Comparison of ENCODE assay signal across 8 cellular contexts in the genomic region with DNA sequence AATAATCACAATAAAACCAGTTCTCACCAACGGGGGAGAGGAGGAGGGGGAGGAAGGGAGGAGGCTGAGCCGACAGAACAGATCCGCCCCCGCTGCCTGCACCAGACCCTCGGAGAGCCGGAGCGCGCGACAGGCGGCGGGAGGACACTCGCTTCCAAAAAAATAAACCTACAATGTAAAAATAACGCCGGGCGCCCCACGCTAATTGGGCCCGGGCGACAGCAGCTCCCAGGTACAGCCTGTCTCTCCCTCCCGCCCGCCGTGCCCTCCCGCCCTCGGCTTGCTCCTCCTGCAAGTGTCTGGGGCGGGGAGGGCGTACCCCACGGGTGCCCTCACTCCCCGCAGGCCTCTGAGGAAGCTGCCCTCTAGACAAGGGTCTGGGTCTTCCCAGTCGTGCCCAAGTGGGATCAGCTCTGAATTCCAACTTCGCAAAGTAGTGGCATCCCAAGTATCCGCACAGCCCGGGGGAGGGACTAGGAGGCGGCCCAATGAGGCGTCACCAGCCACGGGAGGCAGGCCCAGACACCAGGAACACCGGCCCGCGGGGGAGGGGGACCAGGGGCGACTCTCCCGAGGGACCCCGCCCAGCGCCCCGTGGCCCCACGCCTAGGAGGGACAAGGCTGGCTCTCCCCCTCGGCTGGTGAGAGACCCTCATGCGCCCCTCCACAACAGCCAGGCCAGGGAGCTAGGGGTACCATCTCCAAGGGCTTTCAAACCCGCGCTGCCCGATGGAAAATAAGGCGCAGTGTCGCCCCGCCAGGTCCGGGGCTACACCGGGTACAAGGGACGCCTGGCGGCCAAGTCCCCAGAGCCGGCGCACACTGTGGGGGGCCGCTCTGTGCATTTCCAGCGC.
DNase-seq lines count a peak whose midpoint lies in the region; ATAC-seq and TF ChIP-seq lines count a peak whose summit lies in the region.

No MANE protein-coding gene starts in this region.

- ATAC-seq in GM18868 (IDR thresholded peaks at IDR 0.05; ENCODE audit: unreplicated experiment) (peak; percentile 25), HG03175 (IDR thresholded peaks at IDR 0.05; ENCODE audit: unreplicated experiment) (peak; percentile 35)
- ATAC-seq in effector memory CD8-positive, alpha-beta T cell (replicated peaks) = peak; percentile 50

- H3K27ac Mint-ChIP-seq in effector memory CD8-positive, alpha-beta T cell = peak overlapping the region; percentile 83 to 90

- H3K4me3 Mint-ChIP-seq in effector memory CD8-positive, alpha-beta T cell = peak overlapping the region; percentile 88 to 89

- no peaks in the 10 kb centered on the region for H3K9me3 Mint-ChIP-seq in effector memory CD8-positive, alpha-beta T cell

- H3K27me3 Mint-ChIP-seq in effector memory CD8-positive, alpha-beta T cell = no peaks in the 10 kb centered on the region

- DNase-seq in AG09309 (ENCODE audit: low read depth) = no peak
- DNase-seq in NCI-H748 (lab: John Stamatoyannopoulos, UW; ENCODE audit: unreplicated experiment) = peak; percentile 70
- peak; percentile 90 for DNase-seq in activated CD8-positive, alpha-beta memory T cell treated with anti-CD3 and anti-CD28 coated beads for 24 hours
- peak; percentile 38 to 62 (median 45) for DNase-seq in effector memory CD8-positive, alpha-beta T cell
- peak; percentile 93 for DNase-seq in medulla oblongata (ENCODE audit: extremely low spot score)
- peak; percentile 52 to 64 (median 55) for DNase-seq in stimulated activated CD4-positive, alpha-beta T cell treated with anti-CD3 and anti-CD28 coated beads, TNF-alpha, amount 100 ng/mL, for 4 hours (ENCODE audit: low read depth in 3 of 3)

- peaks cover 10% of the 10 kb centered on the region for H3K36me3 Mint-ChIP-seq in effector memory CD8-positive, alpha-beta T cell (ENCODE audit: insufficient read depth)

- peak overlapping the region; percentile 52 for H3K4me3 ChIP-seq in AG09309 (ENCODE audit: control insufficient read depth, low read depth, low read length)

- H3K4me1 Mint-ChIP-seq in effector memory CD8-positive, alpha-beta T cell (ENCODE audit: low read depth in 2 of 2) = peaks cover 20 to 23% of the 10 kb centered on the region in 2 donors

- TF ChIP-seq CTCF in AG09309 (IDR thresholded peaks at IDR 0.05; ENCODE audit: control insufficient read depth, insufficient read depth, low read depth, low read length, missing control alignments) = no peak
